ENCODE assay signal across 21 cellular contexts in the genomic region with DNA sequence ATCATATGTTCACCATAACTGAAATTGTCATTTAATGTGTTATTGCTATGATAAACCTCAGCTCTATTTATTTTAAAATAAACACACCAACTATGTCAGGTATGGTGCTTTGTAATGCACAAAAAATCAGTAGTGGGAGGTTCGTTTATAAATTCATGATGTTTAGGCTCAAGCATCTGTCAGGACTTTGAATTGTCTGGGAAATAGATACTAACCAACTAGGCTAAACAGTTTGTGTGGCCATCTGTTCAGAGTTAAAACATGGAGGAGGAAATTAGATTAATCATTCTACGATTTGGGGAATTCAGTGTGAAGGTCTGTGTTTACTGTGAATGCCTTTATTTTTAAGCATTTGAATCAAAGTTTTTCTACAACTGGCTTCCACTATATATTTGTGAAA.
"Had no signal": no experiment of that assay in that cellular context is flagged by ENCODE, and none has a peak within 500 bp of the region (broad histone marks: within the 10 kb centered on the region; RNA-seq: fewer than 3 reads in every experiment).

No MANE protein-coding gene starts in this region.

- H3K4me1 ChIP-seq: adrenal gland, foreskin keratinocyte, tibial nerve had no signal

- H3K27me3 ChIP-seq: adrenal gland, esophagus muscularis mucosa, foreskin keratinocyte, tibial nerve had no signal

- H3K27ac ChIP-seq: adrenal gland, dorsolateral prefrontal cortex, esophagus muscularis mucosa, foreskin keratinocyte, tibial nerve had no signal

- H3K36me3 Mint-ChIP-seq: naive B cell; stimulated activated effector memory CD8-positive, alpha-beta T cell treated with anti-CD3 and anti-CD28 coated beads, Interleukin-12 subunit alpha, Interleukin-12 subunit beta, amount 100 ng/mL, for 72 hours had no signal

- H3K4me3 ChIP-seq: adrenal gland, dorsolateral prefrontal cortex, esophagus muscularis mucosa, lung, tibial nerve had no signal

- ATAC-seq: activated naive CD4-positive, alpha-beta T cell treated with anti-CD3 and anti-CD28 coated beads, Interleukin-2, amount 50 U/mL, for 72 hours; activated T-helper 17 cell treated with anti-CD3 and anti-CD28 coated beads, Interleukin-2, amount 50 U/mL, for 72 hours; effector memory CD8-positive, alpha-beta T cell; left lobe of liver; sciatic nerve; stimulated activated effector memory CD8-positive, alpha-beta T cell treated with anti-CD3 and anti-CD28 coated beads, Interleukin-12 subunit alpha, Interleukin-12 subunit beta, amount 100 ng/mL, for 72 hours; stimulated activated naive CD8-positive, alpha-beta T cell treated with anti-CD3 and anti-CD28 coated beads, Interleukin-15, amount 100 ng/mL, for 72 hours; WTC11 had no signal

- H3K27me3 Mint-ChIP-seq: activated T-cell treated with anti-CD3 and anti-CD28 coated beads, Interleukin-2, amount 50 U/mL, for 24 hours; effector memory CD8-positive, alpha-beta T cell; stimulated activated naive CD8-positive, alpha-beta T cell treated with anti-CD3 and anti-CD28 coated beads, Interleukin-15, amount 100 ng/mL, for 72 hours had no signal

- H3K27ac Mint-ChIP-seq: activated naive CD4-positive, alpha-beta T cell treated with anti-CD3 and anti-CD28 coated beads, Interleukin-2, amount 50 U/mL, for 72 hours; activated T-cell treated with anti-CD3 and anti-CD28 coated beads, Interleukin-2, amount 50 U/mL, for 24 hours; activated T-helper 17 cell treated with anti-CD3 and anti-CD28 coated beads, Interleukin-2, amount 50 U/mL, for 72 hours; effector memory CD8-positive, alpha-beta T cell; naive B cell; stimulated activated effector memory CD8-positive, alpha-beta T cell treated with anti-CD3 and anti-CD28 coated beads, Interleukin-12 subunit alpha, Interleukin-12 subunit beta, amount 100 ng/mL, for 72 hours; stimulated activated naive CD8-positive, alpha-beta T cell treated with anti-CD3 and anti-CD28 coated beads, Interleukin-15, amount 100 ng/mL, for 72 hours; WTC11 had no signal

- DNase-seq: activated T-cell treated with anti-CD3 and anti-CD28 coated beads, Interleukin-2, amount 50 U/mL, for 24 hours; adrenal gland; central memory CD4-positive, alpha-beta T cell; dorsolateral prefrontal cortex; effector memory CD8-positive, alpha-beta T cell; naive B cell; posterior cingulate gyrus; small intestine; stimulated activated CD4-positive, alpha-beta T cell treated with anti-CD3 and anti-CD28 coated beads, Interleukin-2, amount 100 ng/mL, for 24 hours; stimulated activated naive CD8-positive, alpha-beta T cell treated with anti-CD3 and anti-CD28 coated beads, Interleukin-15, amount 100 ng/mL, for 72 hours had no signal

- H3K9me3 ChIP-seq: adrenal gland had no signal

- H3K4me1 Mint-ChIP-seq: activated T-helper 17 cell treated with anti-CD3 and anti-CD28 coated beads, Interleukin-2, amount 50 U/mL, for 72 hours; naive B cell; stimulated activated effector memory CD8-positive, alpha-beta T cell treated with anti-CD3 and anti-CD28 coated beads, Interleukin-12 subunit alpha, Interleukin-12 subunit beta, amount 100 ng/mL, for 72 hours; stimulated activated naive CD8-positive, alpha-beta T cell treated with anti-CD3 and anti-CD28 coated beads, Interleukin-15, amount 100 ng/mL, for 72 hours had no signal

- H3K36me3 ChIP-seq: adrenal gland, esophagus muscularis mucosa, tibial nerve had no signal

- H3K9me3 Mint-ChIP-seq: activated T-cell treated with anti-CD3 and anti-CD28 coated beads, Interleukin-2, amount 50 U/mL, for 24 hours; stimulated activated effector memory CD8-positive, alpha-beta T cell treated with anti-CD3 and anti-CD28 coated beads, Interleukin-12 subunit alpha, Interleukin-12 subunit beta, amount 100 ng/mL, for 72 hours; WTC11 had no signal

- H3K4me3 Mint-ChIP-seq: activated T-cell treated with anti-CD3 and anti-CD28 coated beads, Interleukin-2, amount 50 U/mL, for 24 hours; activated T-helper 17 cell treated with anti-CD3 and anti-CD28 coated beads, Interleukin-2, amount 50 U/mL, for 72 hours; effector memory CD8-positive, alpha-beta T cell; naive B cell; neural crest cell; stimulated activated effector memory CD8-positive, alpha-beta T cell treated with anti-CD3 and anti-CD28 coated beads, Interleukin-12 subunit alpha, Interleukin-12 subunit beta, amount 100 ng/mL, for 72 hours; stimulated activated naive CD8-positive, alpha-beta T cell treated with anti-CD3 and anti-CD28 coated beads, Interleukin-15, amount 100 ng/mL, for 72 hours; WTC11 had no signal
